12 cellular contexts compared by ENCODE assay signal in the genomic region with DNA sequence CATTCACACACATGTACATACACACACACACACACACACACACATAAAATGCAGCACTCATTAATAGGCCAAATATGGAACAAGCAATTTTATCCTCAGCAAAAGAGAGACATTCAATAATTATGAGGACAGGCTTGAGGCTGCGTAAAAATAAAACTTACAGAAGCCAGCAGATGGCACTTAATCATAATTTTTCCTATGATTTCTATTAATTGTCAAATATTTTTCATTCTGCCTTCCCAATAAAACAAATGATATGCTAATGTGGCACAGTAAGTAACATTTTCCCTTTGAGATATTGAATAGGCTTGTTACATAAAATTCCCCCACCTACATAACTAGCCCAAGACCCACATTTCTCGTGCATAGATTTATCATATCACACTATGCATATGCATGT. TPM values are rescaled to one million over a fixed set of nuclear protein-coding genes. Genes with fewer than 3 reads are reported as not detected.
DNase-seq lines count a peak whose midpoint lies in the region; ATAC-seq and TF ChIP-seq lines count a peak whose summit lies in the region.
"Had no signal": no experiment of that assay in that cellular context is flagged by ENCODE, and none has a peak within 500 bp of the region (broad histone marks: within the 10 kb centered on the region; RNA-seq: fewer than 3 reads in every experiment).

No MANE protein-coding gene starts in this region.

- peak overlapping the region; percentile 53 for H3K27ac ChIP-seq in muscle layer of colon (ENCODE audit: low read depth, low read length)
- H3K27ac ChIP-seq: upper lobe of left lung had no signal

- CTCF ChIA-PET in Caco-2 (lab: Charles Lee), result interaction anchor here (0.6 to 1.3 kb wide), 5 partner anchors 12 to 280 kb away, joined by 3 to 5 read pairs (median 3); no protein-coding TSS in a partner anchor

- peaks cover 24% of the 10 kb centered on the region for H3K4me1 ChIP-seq in Caco-2
- H3K4me1 ChIP-seq in muscle layer of colon (ENCODE audit: insufficient read depth, low read length), result peaks cover 32% of the 10 kb centered on the region

- no peaks in the 10 kb centered on the region for H3K27me3 Mint-ChIP-seq in Caco-2 (ENCODE audit: insufficient read depth, unreplicated experiment)
- H3K27me3 Mint-ChIP-seq in chondrocyte (ENCODE audit: low read depth), result no peaks in the 10 kb centered on the region

- TF ChIP-seq CTCF in Caco-2 (IDR thresholded peaks at IDR 0.05; ENCODE audit: insufficient read depth in 1 of 2, low read depth in 1 of 2, low read length in 1 of 2, severe bottlenecking in 1 of 2, unreplicated experiment in 1 of 2), result no peak
- TF ChIP-seq CTCF in chondrocyte (IDR thresholded peaks at IDR 0.05), result peak; percentile 76

- no peak overlapping the region for H3K9ac ChIP-seq in muscle layer of colon (ENCODE audit: low read length)

- POLR2A ChIA-PET in Caco-2 (lab: Charles Lee), result interaction anchor here (0.6 to 0.9 kb wide), 4 partner anchors 22 to 206 kb away, joined by 3 to 5 read pairs (median 3); a partner anchor contains a TSS

- H3K36me3 Mint-ChIP-seq in Caco-2 (ENCODE audit: insufficient read depth, unreplicated experiment) (no peaks in the 10 kb centered on the region), chondrocyte (ENCODE audit: low read depth) (no peaks in the 10 kb centered on the region)

- no peaks in the 10 kb centered on the region for H3K9me3 ChIP-seq in Caco-2
- no peaks in the 10 kb centered on the region for H3K9me3 ChIP-seq in muscle layer of colon (ENCODE audit: low read length)
- H3K9me3 ChIP-seq: upper lobe of left lung had no signal

- peak overlapping the region; percentile 72 for H3K27ac Mint-ChIP-seq in Caco-2 (ENCODE audit: unreplicated experiment)
- H3K27ac Mint-ChIP-seq in chondrocyte (ENCODE audit: unreplicated experiment), result peak overlapping the region; percentile 94

- ATAC-seq in GM21367 (IDR thresholded peaks at IDR 0.05; ENCODE audit: unreplicated experiment) (no peak), GM18502 (IDR thresholded peaks at IDR 0.05; ENCODE audit: poor library complexity, unreplicated experiment) (no peak)

- DNase-seq in Caco-2 (no peak), NCI-H526 treated with DMSO at 0.1 percent for 48 hours (lab: John Stamatoyannopoulos, UW) (peak; percentile 21), chondrocyte (ENCODE audit: low spot score) (no peak), SW 1271 (lab: John Stamatoyannopoulos, UW) (no peak), nucleus accumbens (lab: John Stamatoyannopoulos, UW) (no peak)
- DNase-seq: activated gamma-delta T cell treated with Interleukin-2 at 50 U/mL for 16 hours; DND-41; effector CD8-positive, alpha-beta T cell had no signal

- H3K4me1 Mint-ChIP-seq in Caco-2 (ENCODE audit: low read depth, unreplicated experiment), result peaks cover 30% of the 10 kb centered on the region
- H3K4me1 Mint-ChIP-seq in chondrocyte (ENCODE audit: low read depth), result peaks cover 72% of the 10 kb centered on the region

- intact Hi-C loops in Caco-2 (cut with micrococcal nuclease; ENCODE audit: unreplicated experiment), result loop anchor here (10.0 kb wide), 1 partner anchor 201 kb away; no protein-coding TSS in a partner anchor

- peak overlapping the region; percentile 16 for H3K4me3 Mint-ChIP-seq in Caco-2 (ENCODE audit: unreplicated experiment)
- H3K4me3 Mint-ChIP-seq in chondrocyte (ENCODE audit: unreplicated experiment), result no peak overlapping the region

- no peaks in the 10 kb centered on the region for H3K36me3 ChIP-seq in Caco-2 (ENCODE audit: control insufficient read depth, insufficient read depth, low read length)
- H3K36me3 ChIP-seq in muscle layer of colon (ENCODE audit: insufficient read depth, low read length), result no peaks in the 10 kb centered on the region
- H3K36me3 ChIP-seq: upper lobe of left lung had no signal

- H3K9me3 Mint-ChIP-seq in Caco-2 (ENCODE audit: unreplicated experiment) (no peaks in the 10 kb centered on the region), chondrocyte (ENCODE audit: low read depth) (no peaks in the 10 kb centered on the region)

- BruUV-seq in Caco-2 (replicated peaks; lab: Mats Ljungman, UMichigan), result no TSS peak

- H3K4me3 ChIP-seq in Caco-2 (ENCODE audit: low read depth, low read length), result no peak overlapping the region
- no peak overlapping the region for H3K4me3 ChIP-seq in muscle layer of colon (ENCODE audit: low read depth in 1 of 2, low read length in 2 of 2)
- H3K4me3 ChIP-seq: upper lobe of left lung had no signal

- no peaks in the 10 kb centered on the region for H3K27me3 ChIP-seq in Caco-2 (replicated peaks; ENCODE audit: control insufficient read depth, insufficient read depth, low read length)
- H3K27me3 ChIP-seq in muscle layer of colon (ENCODE audit: control insufficient read depth in 1 of 2, insufficient read depth in 2 of 2, low read length in 2 of 2), result no peaks in the 10 kb centered on the region
- H3K27me3 ChIP-seq: upper lobe of left lung had no signal

RNA-seq across cellular contexts. Expression of a gene that starts 55.4 kb away (rescaled TPM):
- 12.9 and 16.2 TPM in 2 replicates for total RNA-seq in Caco-2 (2022)
- 79.7 to 123 TPM (median 117 TPM) in 3 replicates for total RNA-seq in chondrocyte
